24 cellular contexts compared by ENCODE assay signal in the genomic region with DNA sequence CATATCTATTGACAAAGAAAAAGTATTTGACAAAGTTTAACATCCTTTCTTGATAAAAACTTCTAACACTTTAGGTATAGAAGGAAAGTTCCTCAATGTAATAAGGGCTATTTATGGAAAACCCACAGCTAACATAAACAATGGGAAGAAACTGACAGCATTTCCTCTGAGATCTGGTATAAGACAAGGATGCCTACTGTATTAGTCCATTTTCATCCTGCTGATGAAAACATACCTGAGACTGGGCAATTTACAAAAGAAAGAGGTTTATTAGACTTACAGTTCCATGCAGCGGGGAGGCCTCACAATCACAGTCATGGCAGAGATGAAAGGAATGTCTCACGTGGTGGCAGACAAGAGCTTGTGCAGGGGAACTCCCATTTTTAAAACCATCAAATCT. TPM values are rescaled to one million over a fixed set of nuclear protein-coding genes. Genes with fewer than 3 reads are reported as not detected.
DNase-seq lines count a peak whose midpoint lies in the region; ATAC-seq, FAIRE-seq and TF ChIP-seq lines count a peak whose summit lies in the region.
"Had no signal": no experiment of that assay in that cellular context is flagged by ENCODE, and none has a peak within 500 bp of the region (broad histone marks: within the 10 kb centered on the region; RNA-seq: fewer than 3 reads in every experiment).

No MANE protein-coding gene starts in this region.

- dilution Hi-C loops in endothelial cell of umbilical vein (cut with MboI; ENCODE audit: extremely low pct_ligation_motif_present, low sequenced_read_pairs): no loop called here

- peak overlapping the region; percentile 72 for H3K4me2 ChIP-seq in endothelial cell of umbilical vein (ENCODE audit: insufficient read depth, low read length)
- H3K4me2 ChIP-seq: A549, PC-9 had no signal

- peak; percentile 46 for DNase-seq in EH (ENCODE audit: low read depth)
- peak; percentile 36 for DNase-seq in HT1080 (ENCODE audit: low read depth)
- DNase-seq in endothelial cell of umbilical vein (ENCODE audit: low read depth, low spot score): peak; percentile 24
- peak; percentile 36 for DNase-seq in kidney tubule cell (ENCODE audit: low spot score)
- no peak for DNase-seq in activated CD4-positive, alpha-beta T cell treated with anti-CD3 and anti-CD28 coated beads for 4 hours
- DNase-seq: BE2C, DMS53, GOT3, NCI-H1105, NCI-H146, NCI-H2029, NCI-H226, NCI-H510A treated with DMSO at 0.1 percent for 48 hours, NCI-H748 treated with DMSO at 0.1 percent for 48 hours, PC-9, RPMI8226, SHP77, SW 1271 had no signal

- H3K9ac ChIP-seq in endothelial cell of umbilical vein (replicated peaks; ENCODE audit: extremely low read depth, insufficient read depth, low read length): no peak overlapping the region

- peak overlapping the region; percentile 70 for H3K27ac ChIP-seq in endothelial cell of umbilical vein (ENCODE audit: insufficient read depth, low read depth, low read length)
- H3K27ac ChIP-seq: A549 had no signal

- no peaks in the 10 kb centered on the region for H3K27me3 ChIP-seq in endothelial cell of umbilical vein (ENCODE audit: control insufficient read depth in 2 of 2, insufficient read depth in 2 of 2, low read length in 2 of 2)
- H3K27me3 ChIP-seq: BE2C had no signal

- H3K9me1 ChIP-seq in endothelial cell of umbilical vein (replicated peaks; ENCODE audit: control insufficient read depth, extremely low read depth, insufficient read depth, low read length): no peaks in the 10 kb centered on the region

- no peak for ATAC-seq in HG03571 (IDR thresholded peaks at IDR 0.05; ENCODE audit: unreplicated experiment)
- ATAC-seq in GM21825 (IDR thresholded peaks at IDR 0.05; ENCODE audit: unreplicated experiment): no peak
- ATAC-seq: A549, HCT116, K562 had no signal

- H3K79me2 ChIP-seq in endothelial cell of umbilical vein (ENCODE audit: control insufficient read depth, insufficient read depth, low read length): no peaks in the 10 kb centered on the region

- no TSS peak for BruUV-seq in endothelial cell of umbilical vein (replicated peaks; lab: Mats Ljungman, UMichigan)

- no peak overlapping the region for H3K4me3 ChIP-seq in endothelial cell of umbilical vein (replicated peaks in 1 of 3; ENCODE audit: insufficient read depth in 1 of 3, low read depth in 1 of 3, low read length in 3 of 3)
- H3K4me3 ChIP-seq: A549, K562, PC-9 had no signal

- TF ChIP-seq CTCF in endothelial cell of umbilical vein (IDR thresholded peaks at IDR 0.05; ENCODE audit: extremely low read depth in 1 of 2, insufficient read depth in 1 of 2, low read depth in 1 of 2, low read length in 2 of 2): no peak

- POLR2A ChIA-PET in endothelial cell of umbilical vein (lab: Charles Lee): interaction anchor here (1.3 kb wide), 1 partner anchor 18 kb away, joined by 3 read pairs; a partner anchor contains a TSS

- TF ChIP-seq POLR2A in endothelial cell of umbilical vein (IDR thresholded peaks at IDR 0.05; ENCODE audit: low read depth, low read length): no peak

- H3K36me3 ChIP-seq in endothelial cell of umbilical vein (ENCODE audit: control insufficient read depth in 2 of 2, extremely low read depth in 1 of 2, insufficient read depth in 2 of 2, low read length in 2 of 2): no peaks in the 10 kb centered on the region
- H3K36me3 ChIP-seq: BE2C had no signal

- H3K9me3 ChIP-seq in endothelial cell of umbilical vein (replicated peaks; ENCODE audit: control insufficient read depth, insufficient read depth, low read length): no peaks in the 10 kb centered on the region
- H3K9me3 ChIP-seq: BE2C had no signal

- intact Hi-C loops in endothelial cell of umbilical vein (cut with micrococcal nuclease): no loop called here

- no peak overlapping the region for H2AFZ ChIP-seq in endothelial cell of umbilical vein (ENCODE audit: low read depth, low read length)
- H2AFZ ChIP-seq: PC-9 had no signal

- FAIRE-seq in endothelial cell of umbilical vein (lab: Jason Lieb, UNC): peak; percentile 15
- FAIRE-seq: A549, D721Med, K562 had no signal

- no peaks in the 10 kb centered on the region for H4K20me1 ChIP-seq in endothelial cell of umbilical vein (replicated peaks; ENCODE audit: control insufficient read depth, extremely low read depth, insufficient read depth, low read length)

- CTCF ChIA-PET in endothelial cell of umbilical vein (lab: Charles Lee): interaction anchor here (1.2 to 4.7 kb wide), 3 partner anchors 17 to 115 kb away, joined by 4 to 41 read pairs (median 6); a partner anchor contains a TSS

- H3K4me1 ChIP-seq in endothelial cell of umbilical vein (ENCODE audit: control insufficient read depth, extremely low read depth, insufficient read depth, low read length): peaks cover 29% of the 10 kb centered on the region
- H3K4me1 ChIP-seq: BE2C had no signal

TF ChIP-seq in endothelial cell of umbilical vein, 7 proteins besides CTCF, POLR2A, EP300 and RAD21:
- TF ChIP-seq MYC (IDR thresholded peaks at IDR 0.05; ENCODE audit: low read depth, low read length) (no peak), GATA2 (IDR thresholded peaks at IDR 0.05; ENCODE audit: insufficient read depth, insufficient read length, low read depth, low read length) (peak; percentile 83)

RNA-seq across cellular contexts. Expression of a gene that starts 17.8 kb away (rescaled TPM):
- 0.20 and 0.37 TPM in 2 replicates for total RNA-seq in HT1080 (2014; rRNA removed; shearing (Covaris generic))
- polyA plus RNA-seq in HT1080 (2015; cell fraction: cytosol; rRNA removed): 0.01 and 0.02 TPM in 2 replicates
- polyA plus RNA-seq in HT1080 (2015; cell fraction: nucleus; rRNA removed): 0.06 and 0.18 TPM in 2 replicates
- 0.27 and 0.32 TPM in 2 replicates for total RNA-seq in endothelial cell of umbilical vein
- 0.16 and 0.32 TPM in 2 replicates for polyA plus RNA-seq in endothelial cell of umbilical vein
- polyA plus RNA-seq in endothelial cell of umbilical vein (2011; cell fraction: cytosol; rRNA removed): 0.38 and 0.39 TPM in 2 replicates
- 0.43 and 0.50 TPM in 2 replicates for polyA plus RNA-seq in endothelial cell of umbilical vein (2011; cell fraction: nucleus; rRNA removed)
- 0.90 and 1.1 TPM in 2 replicates for polyA plus RNA-seq in endothelial cell of umbilical vein (2012)
- 0.45 and 0.87 TPM in 2 replicates for polyA minus RNA-seq in endothelial cell of umbilical vein
- polyA minus RNA-seq in endothelial cell of umbilical vein (2011; cell fraction: cytosol; rRNA and poly(A)+ RNA removed): 8.9 TPM
- 0.34 and 0.82 TPM in 2 replicates for polyA minus RNA-seq in endothelial cell of umbilical vein (2011; cell fraction: nucleus; rRNA and poly(A)+ RNA removed)
- polyA plus RNA-seq: K562 had no signal

RNA-seq across cellular contexts. Expression of a gene that starts 47.9 kb away (rescaled TPM):
- total RNA-seq in HT1080 (2014; rRNA removed; shearing (Covaris generic)): not detected in 2 replicates
- polyA plus RNA-seq in HT1080 (2015; cell fraction: cytosol; rRNA removed): 0.02 TPM in 1 of 2 replicates, not detected in the other
- not detected in 2 replicates for polyA plus RNA-seq in HT1080 (2015; cell fraction: nucleus; rRNA removed)
- total RNA-seq in endothelial cell of umbilical vein: not detected in 2 replicates
- 0.01 TPM in 1 of 2 replicates, not detected in the other for polyA plus RNA-seq in endothelial cell of umbilical vein
- not detected in 2 replicates for polyA plus RNA-seq in endothelial cell of umbilical vein (2011; cell fraction: cytosol; rRNA removed)
- 0.04 TPM in 1 of 2 replicates, not detected in the other for polyA plus RNA-seq in endothelial cell of umbilical vein (2011; cell fraction: nucleus; rRNA removed)
- polyA plus RNA-seq in endothelial cell of umbilical vein (2012): not detected in 2 replicates
- not detected in 2 replicates for polyA minus RNA-seq in endothelial cell of umbilical vein
- polyA minus RNA-seq in endothelial cell of umbilical vein (2011; cell fraction: cytosol; rRNA and poly(A)+ RNA removed): not detected
- 0.10 TPM in 1 of 2 replicates, not detected in the other for polyA minus RNA-seq in endothelial cell of umbilical vein (2011; cell fraction: nucleus; rRNA and poly(A)+ RNA removed)

Comparison
In these comparisons a context has a peak if more than half of its experiments do, and no peak if none do; other contexts are left out.
1. DNase-seq: peak in EH (single experiment), HT1080 (single experiment), endothelial cell of umbilical vein (single experiment) and kidney tubule cell (single experiment); none in activated CD4-positive, alpha-beta T cell treated with anti-CD3 and anti-CD28 coated beads for 4 hours (0 of 2).